Comparison of ENCODE assay signal across 12 cellular contexts in genomic region chr2:27809761-27810241, GRCh38. TPM values are rescaled to one million over a fixed set of nuclear protein-coding genes. Genes with fewer than 3 reads are reported as not detected.
A peak's percentile ranks its signal among the peaks of the same experiment; 100 is the strongest.
DNase-seq lines count a peak whose midpoint lies in the region; ATAC-seq and TF ChIP-seq lines count a peak whose summit lies in the region.
"Had no signal": no experiment of that assay in that cellular context is flagged by ENCODE, and none has a peak within 500 bp of the region (broad histone marks: within the 10 kb centered on the region; RNA-seq: fewer than 3 reads in every experiment).

No MANE protein-coding gene starts in this region.

- H3K4me1 ChIP-seq in lower lobe of right lung, result peaks cover 11% of the 10 kb centered on the region
- H3K4me1 ChIP-seq: parathyroid adenoma had no signal

- no peaks in the 10 kb centered on the region for H3K9me3 ChIP-seq in lower lobe of right lung

- ATAC-seq in lower lobe of right lung, result peak; percentile 50
- no peak for ATAC-seq in GM21515 (IDR thresholded peaks at IDR 0.05; ENCODE audit: unreplicated experiment)
- no peak for ATAC-seq in GM19455 (IDR thresholded peaks at IDR 0.05; ENCODE audit: unreplicated experiment)
- ATAC-seq: activated naive CD8-positive, alpha-beta T cell treated with anti-CD3 and anti-CD28 coated beads, Interleukin-2, amount 50 U/mL, for 24 hours had no signal

- H3K4me3 ChIP-seq in lower lobe of right lung, result no peak overlapping the region

- no peaks in the 10 kb centered on the region for H3K36me3 ChIP-seq in lower lobe of right lung
- H3K36me3 ChIP-seq: WERI-Rb-1 had no signal

- intact Hi-C loops in lower lobe of right lung (cut with DNase I), result no loop called here

- H3K27ac ChIP-seq in angular gyrus (ENCODE audit: low read depth, low read length) (peak overlapping the region; percentile 16), lower lobe of right lung (no peak overlapping the region)
- H3K27ac ChIP-seq: parathyroid adenoma, WERI-Rb-1 had no signal

- TF ChIP-seq CTCF in lower lobe of right lung (IDR thresholded peaks at IDR 0.05), result no peak

- no peaks in the 10 kb centered on the region for H3K27me3 ChIP-seq in lower lobe of right lung (ENCODE audit: low read depth)

- DNase-seq in Ammon's horn (ENCODE audit: low spot score), result peak; percentile 36
- DNase-seq in M059J (ENCODE audit: low read depth), result peak; percentile 92
- DNase-seq in lower lobe of right lung, result no peak
- no peak for DNase-seq in NCI-H526 treated with DMSO at 0.1 percent for 48 hours (lab: John Stamatoyannopoulos, UW)
- DNase-seq in DMS 273 (lab: John Stamatoyannopoulos, UW; ENCODE audit: unreplicated experiment), result no peak
- DNase-seq: activated naive CD8-positive, alpha-beta T cell treated with anti-CD3 and anti-CD28 coated beads, Interleukin-2, amount 50 U/mL, for 24 hours; hippocampal formation; WERI-Rb-1 had no signal

RNA-seq across cellular contexts. Expression of gene MRPL33, which starts 38.3 kb away (rescaled TPM):
- total RNA-seq in M059J (2014; rRNA removed; shearing (Covaris generic)), result 184 and 206 TPM in 2 replicates
- 93.3 TPM for total RNA-seq in lower lobe of right lung

Comparison
In these comparisons a context has a peak if more than half of its experiments do, and no peak if none do; other contexts are left out.
1. DNase-seq: peak in Ammon's horn (single experiment) and M059J (single experiment); none in lower lobe of right lung (single experiment), NCI-H526 treated with DMSO at 0.1 percent for 48 hours (single experiment) and DMS 273 (single experiment).
2. ATAC-seq: peak in lower lobe of right lung (2 of 2); none in GM21515 (single experiment) and GM19455 (single experiment).